16 cellular contexts compared by ENCODE assay signal in the genomic region with DNA sequence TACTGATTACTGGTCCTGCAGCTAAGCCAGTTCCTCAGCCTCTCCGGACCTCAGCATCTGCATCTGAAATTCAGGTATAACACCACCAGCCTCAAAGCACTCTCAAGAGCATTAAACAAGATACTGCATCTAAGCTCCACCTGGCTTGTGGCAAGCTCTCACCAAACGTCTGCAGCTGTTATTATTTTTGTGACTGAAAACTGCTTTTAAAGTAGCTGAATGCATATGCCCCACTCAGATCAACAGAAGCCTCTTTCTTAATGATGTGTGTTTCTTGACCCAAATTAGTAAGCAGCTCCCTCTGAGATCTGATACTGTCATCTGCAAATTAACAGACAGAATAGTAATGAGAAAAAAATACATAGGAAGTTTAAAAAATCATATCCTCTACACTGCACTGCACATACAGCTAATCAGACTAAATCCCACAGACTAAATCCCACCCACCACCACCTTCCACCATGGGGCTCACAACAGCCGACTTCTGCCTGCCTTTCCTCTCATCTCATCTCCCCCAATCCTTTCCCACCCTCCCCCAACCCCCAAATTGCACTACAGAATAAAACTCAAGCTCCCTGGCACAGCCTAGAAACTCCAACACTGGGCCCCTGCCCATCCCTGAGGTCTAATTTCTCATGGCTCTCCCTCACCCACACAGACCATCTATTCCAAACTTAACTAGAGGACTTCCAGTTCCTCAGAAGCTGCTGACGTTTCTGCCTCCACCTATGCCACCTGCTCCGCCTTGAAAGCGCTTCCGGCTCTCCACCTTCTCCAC.
"Had no signal": no experiment of that assay in that cellular context is flagged by ENCODE, and none has a peak within 500 bp of the region (broad histone marks: within the 10 kb centered on the region; RNA-seq: fewer than 3 reads in every experiment).

No MANE protein-coding gene starts in this region.

- ATAC-seq: activated CD8-positive, alpha-beta T cell treated with anti-CD3 and anti-CD28 coated beads, Interleukin-2, amount 10 ng/mL, durations not matched to agents 7 days and 5 days; left lung; pancreas; stimulated activated naive CD8-positive, alpha-beta T cell treated with anti-CD3 and anti-CD28 coated beads, Interleukin-15, amount 100 ng/mL, for 72 hours had no signal

- H3K36me3 Mint-ChIP-seq: neural progenitor cell had no signal

- H3K36me3 ChIP-seq: cardiac muscle cell, colonic mucosa, left lung, neural progenitor cell, pancreas had no signal

- H3K27me3 ChIP-seq: cardiac muscle cell, colonic mucosa, left lung, neural progenitor cell, pancreas, testis had no signal

- H3K27ac Mint-ChIP-seq: activated CD8-positive, alpha-beta T cell treated with anti-CD3 and anti-CD28 coated beads, Interleukin-2, amount 10 ng/mL, durations not matched to agents 7 days and 5 days; neural progenitor cell; stimulated activated naive CD8-positive, alpha-beta T cell treated with anti-CD3 and anti-CD28 coated beads, Interleukin-15, amount 100 ng/mL, for 72 hours had no signal

- H3K4me3 ChIP-seq: cardiac muscle cell, colonic mucosa, left lung, neural progenitor cell, pancreas, testis had no signal

- H3K9me3 Mint-ChIP-seq: neural progenitor cell; stimulated activated naive CD8-positive, alpha-beta T cell treated with anti-CD3 and anti-CD28 coated beads, Interleukin-15, amount 100 ng/mL, for 72 hours had no signal

- H3K4me3 Mint-ChIP-seq: activated CD8-positive, alpha-beta T cell treated with anti-CD3 and anti-CD28 coated beads, Interleukin-2, amount 10 ng/mL, durations not matched to agents 7 days and 5 days; neural progenitor cell; stimulated activated naive CD8-positive, alpha-beta T cell treated with anti-CD3 and anti-CD28 coated beads, Interleukin-15, amount 100 ng/mL, for 72 hours had no signal

- DNase-seq: activated CD4-positive, alpha-beta T cell treated with anti-CD3 and anti-CD28 coated beads for 1 hour; activated CD8-positive, alpha-beta T cell treated with anti-CD3 and anti-CD28 coated beads, Interleukin-2, amount 10 ng/mL, durations not matched to agents 7 days and 5 days; activated naive CD4-positive, alpha-beta T cell treated with Interleukin-2 at 50 U/mL for 16 hours; colonic mucosa; foreskin melanocyte; head of caudate nucleus; left lung; mesendoderm; pancreas; stimulated activated CD4-positive, alpha-beta T cell treated with anti-CD3 and anti-CD28 coated beads, Interleukin-12 subunit alpha, Interleukin-12 subunit beta, amount 100 ng/mL, for 4 hours; stimulated activated CD4-positive, alpha-beta T cell treated with anti-CD3 and anti-CD28 coated beads, Interleukin-2, amount 100 ng/mL, for 48 hours; stimulated activated naive CD8-positive, alpha-beta T cell treated with anti-CD3 and anti-CD28 coated beads, Interleukin-15, amount 100 ng/mL, for 72 hours; T-helper 9 cell; testis had no signal
